Comparison of ENCODE assay signal across 9 cellular contexts in the genomic region with DNA sequence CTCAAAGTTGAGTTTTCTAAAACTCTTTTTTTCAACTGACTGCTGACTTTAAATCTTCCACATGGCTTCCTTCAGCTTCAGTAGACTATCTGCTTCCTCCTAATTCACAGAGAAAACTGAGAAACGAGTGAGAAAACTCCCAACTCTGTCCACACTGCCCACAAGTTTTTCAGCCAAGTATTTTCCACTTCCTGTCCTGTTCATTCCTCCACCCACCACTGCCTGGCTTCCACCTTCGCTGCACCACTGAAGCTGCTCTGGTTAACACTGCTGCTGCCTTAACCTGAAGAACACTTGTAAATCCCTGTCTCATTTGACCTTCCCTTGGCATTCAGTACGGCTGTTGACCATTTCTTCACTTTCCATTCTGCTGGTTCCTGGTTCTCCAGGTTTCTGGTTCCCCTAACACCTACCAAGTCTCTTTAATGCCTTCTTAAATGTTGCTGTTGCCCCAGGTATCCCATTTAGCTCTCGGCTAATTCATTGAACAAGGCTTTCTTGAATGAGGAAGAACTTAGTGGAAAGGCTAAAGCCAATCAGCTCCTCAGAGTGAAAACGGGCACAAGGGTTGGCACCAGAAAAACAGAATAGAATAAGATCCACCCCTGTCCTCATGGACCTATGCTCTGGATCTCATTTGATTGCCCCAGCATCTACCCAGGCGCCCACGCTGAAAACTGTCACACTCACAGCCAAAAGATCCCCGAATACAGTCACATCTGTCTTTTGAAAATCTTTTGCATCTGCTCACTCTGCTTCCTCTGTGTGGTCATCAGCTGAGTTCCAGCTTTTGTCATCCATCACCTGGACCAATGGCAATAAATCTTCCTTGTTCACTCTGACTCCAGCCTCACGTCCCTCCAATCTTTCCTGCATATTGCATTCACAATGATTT.
DNase-seq lines count a peak whose midpoint lies in the region; ATAC-seq and TF ChIP-seq lines count a peak whose summit lies in the region.
"Had no signal": no experiment of that assay in that cellular context is flagged by ENCODE, and none has a peak within 500 bp of the region (broad histone marks: within the 10 kb centered on the region; RNA-seq: fewer than 3 reads in every experiment).

No MANE protein-coding gene starts in this region.

- H3K9ac ChIP-seq in neural progenitor cell = no peak overlapping the region

- no peaks in the 10 kb centered on the region for H3K27me3 Mint-ChIP-seq in activated naive CD8-positive, alpha-beta T cell treated with anti-CD3 and anti-CD28 coated beads for 36 hours
- no peaks in the 10 kb centered on the region for H3K27me3 Mint-ChIP-seq in neural progenitor cell (ENCODE audit: insufficient read depth, low read depth)

- no peaks in the 10 kb centered on the region for H3K79me2 ChIP-seq in neural progenitor cell (ENCODE audit: low read depth)

- no peaks in the 10 kb centered on the region for H3K36me3 ChIP-seq in neural progenitor cell

- H2AFZ ChIP-seq in neural progenitor cell (replicated peaks) = no peak overlapping the region

- H3K9me3 Mint-ChIP-seq in activated naive CD8-positive, alpha-beta T cell treated with anti-CD3 and anti-CD28 coated beads for 36 hours = peaks cover 6% of the 10 kb centered on the region
- H3K9me3 Mint-ChIP-seq in neural progenitor cell = no peaks in the 10 kb centered on the region

- no peak overlapping the region for H3K27ac Mint-ChIP-seq in activated naive CD8-positive, alpha-beta T cell treated with anti-CD3 and anti-CD28 coated beads for 36 hours
- no peak overlapping the region for H3K27ac Mint-ChIP-seq in neural progenitor cell

- no peaks in the 10 kb centered on the region for H3K27me3 ChIP-seq in neural progenitor cell

- H3K4me1 ChIP-seq in neural progenitor cell = peaks cover 10% of the 10 kb centered on the region

- H3K4me1 Mint-ChIP-seq in activated naive CD8-positive, alpha-beta T cell treated with anti-CD3 and anti-CD28 coated beads for 36 hours = peaks cover 23% of the 10 kb centered on the region
- peaks cover 10% of the 10 kb centered on the region for H3K4me1 Mint-ChIP-seq in neural progenitor cell

- no peak overlapping the region for H3K4me3 Mint-ChIP-seq in activated naive CD8-positive, alpha-beta T cell treated with anti-CD3 and anti-CD28 coated beads for 36 hours
- H3K4me3 Mint-ChIP-seq in neural progenitor cell = no peak overlapping the region

- H3K4me2 ChIP-seq in neural progenitor cell = no peak overlapping the region

- H3K36me3 Mint-ChIP-seq in activated naive CD8-positive, alpha-beta T cell treated with anti-CD3 and anti-CD28 coated beads for 36 hours = peaks cover 22% of the 10 kb centered on the region
- H3K36me3 Mint-ChIP-seq in neural progenitor cell = no peaks in the 10 kb centered on the region

- H3F3A ChIP-seq in neural progenitor cell (ENCODE audit: low read depth) = no peaks in the 10 kb centered on the region

- DNase-seq in activated effector memory CD4-positive, alpha-beta T cell treated with anti-CD3 and anti-CD28 coated beads, Interleukin-2, amount 50 U/mL, for 16 hours = peak; percentile 72
- DNase-seq in activated effector memory CD4-positive, alpha-beta T cell treated with Interleukin-2 at 50 U/mL for 16 hours = no peak
- DNase-seq in activated naive CD8-positive, alpha-beta T cell treated with anti-CD3 and anti-CD28 coated beads for 36 hours = peak; percentile 46
- DNase-seq in stimulated activated naive CD8-positive, alpha-beta T cell treated with anti-CD3 and anti-CD28 coated beads, Interleukin-15, Interleukin-2, amounts not matched to agents 100 U/mL and 50 U/mL, for 24 hours = peak; percentile 61
- DNase-seq in KG1 (lab: John Stamatoyannopoulos, UW) (no peak), neural progenitor cell (ENCODE audit: low spot score) (no peak)
- DNase-seq: NCI-H1417 treated with DMSO at 0.1 percent for 48 hours had no signal

- no peak overlapping the region for H3K4me3 ChIP-seq in neural progenitor cell

- no peak for TF ChIP-seq CTCF in neural progenitor cell (IDR thresholded peaks at IDR 0.05)

- no peak overlapping the region for H3K27ac ChIP-seq in neural progenitor cell

- peak; percentile 29 for ATAC-seq in HG03280 (IDR thresholded peaks at IDR 0.05; ENCODE audit: unreplicated experiment)
- ATAC-seq in stimulated activated naive CD8-positive, alpha-beta T cell treated with anti-CD3 and anti-CD28 coated beads, Interleukin-15, Interleukin-2, amounts not matched to agents 100 U/mL and 50 U/mL, for 24 hours = peak; percentile 41
- ATAC-seq in HG03175 (IDR thresholded peaks at IDR 0.05; ENCODE audit: unreplicated experiment) = no peak

- no peaks in the 10 kb centered on the region for H4K20me1 ChIP-seq in neural progenitor cell (ENCODE audit: low read depth)

- H3K9me3 ChIP-seq in neural progenitor cell (ENCODE audit: low read depth) = no peaks in the 10 kb centered on the region

Comparison
In these comparisons a context has a peak if more than half of its experiments do, and no peak if none do; other contexts are left out.
1. DNase-seq: peak in activated effector memory CD4-positive, alpha-beta T cell treated with anti-CD3 and anti-CD28 coated beads, Interleukin-2, amount 50 U/mL, for 16 hours (single experiment), activated naive CD8-positive, alpha-beta T cell treated with anti-CD3 and anti-CD28 coated beads for 36 hours (single experiment) and stimulated activated naive CD8-positive, alpha-beta T cell treated with anti-CD3 and anti-CD28 coated beads, Interleukin-15, Interleukin-2, amounts not matched to agents 100 U/mL and 50 U/mL, for 24 hours (single experiment); none in activated effector memory CD4-positive, alpha-beta T cell treated with Interleukin-2 at 50 U/mL for 16 hours (single experiment), KG1 (single experiment) and neural progenitor cell (single experiment).